In the genomic region with DNA sequence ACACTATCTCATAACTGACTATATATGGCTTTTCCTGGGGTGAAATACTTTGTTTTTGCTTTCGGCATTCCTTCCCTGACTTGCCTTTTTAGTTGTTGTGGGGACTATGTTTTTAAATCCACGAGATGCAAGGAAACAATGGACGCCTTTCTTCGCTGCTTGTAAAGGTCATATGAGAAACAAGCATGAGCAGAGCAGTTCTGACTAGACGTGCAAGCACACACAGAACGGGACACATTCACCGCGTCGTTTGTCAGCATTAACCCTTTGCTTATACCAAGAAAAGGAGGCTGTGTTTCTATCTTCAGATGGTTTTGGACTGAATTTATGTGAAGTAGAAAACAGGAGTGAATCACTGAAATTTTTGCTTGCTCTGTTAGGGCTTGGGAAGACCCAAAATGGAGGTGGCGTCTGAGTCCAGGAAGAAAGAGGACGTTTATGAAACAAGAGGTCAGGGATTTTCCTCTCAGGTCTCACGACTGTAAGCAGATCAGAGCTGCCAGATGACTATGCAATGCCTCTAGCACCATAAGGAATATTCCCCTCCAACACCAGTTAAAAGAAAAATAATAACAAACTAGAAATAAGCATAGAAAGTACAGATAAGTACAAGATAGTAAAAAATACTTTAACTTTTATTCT, we compare ENCODE assay signal across 23 cellular contexts.
DNase-seq lines count a peak whose midpoint lies in the region; ATAC-seq and TF ChIP-seq lines count a peak whose summit lies in the region.
"Had no signal": no experiment of that assay in that cellular context is flagged by ENCODE, and none has a peak within 500 bp of the region (broad histone marks: within the 10 kb centered on the region; RNA-seq: fewer than 3 reads in every experiment).

No MANE protein-coding gene starts in this region.

- H3K9me3 ChIP-seq in mammary epithelial cell (replicated peaks; ENCODE audit: insufficient read depth, low read length) (no peaks in the 10 kb centered on the region), breast epithelium (no peaks in the 10 kb centered on the region), osteoblast (ENCODE audit: low read depth, low read length) (no peaks in the 10 kb centered on the region)
- H3K9me3 ChIP-seq: Peyer's patch had no signal

- TF ChIP-seq CTCF in mammary epithelial cell (conservative IDR thresholded peaks at IDR 0.05 in 1 of 2, IDR thresholded peaks at IDR 0.05 in 1 of 2; ENCODE audit: extremely low read depth in 1 of 2, insufficient read depth in 1 of 2, low read depth in 1 of 2, low read length in 2 of 2) = no peak
- no peak for TF ChIP-seq CTCF in breast epithelium (IDR thresholded peaks at IDR 0.05)
- TF ChIP-seq CTCF in osteoblast (IDR thresholded peaks at IDR 0.05; ENCODE audit: extremely low read depth, low read depth, low read length) = no peak

- H3K36me3 ChIP-seq in mammary epithelial cell (ENCODE audit: insufficient read depth, low read length) (no peaks in the 10 kb centered on the region), breast epithelium (no peaks in the 10 kb centered on the region), osteoblast (ENCODE audit: insufficient read depth, low read length) (no peaks in the 10 kb centered on the region)
- H3K36me3 ChIP-seq: Peyer's patch had no signal

- dilution Hi-C loops in mammary epithelial cell (cut with HindIII; ENCODE audit: low sequenced_read_pairs) = no loop called here

- intact Hi-C loops in mammary epithelial cell (cut with micrococcal nuclease) (no loop called here), breast epithelium (cut with DNase I; ENCODE audit: low total_unique reads) (no loop called here)

- H3K79me2 ChIP-seq in mammary epithelial cell (ENCODE audit: insufficient read depth, low read length) (no peaks in the 10 kb centered on the region), osteoblast (ENCODE audit: insufficient read depth, low read length) (no peaks in the 10 kb centered on the region)

- H3K4me3 ChIP-seq in mammary epithelial cell (replicated peaks in 1 of 3; ENCODE audit: insufficient read depth in 1 of 3, low read depth in 2 of 3, low read length in 3 of 3) = no peak overlapping the region
- H3K4me3 ChIP-seq in breast epithelium = no peak overlapping the region
- peak overlapping the region; percentile 20 for H3K4me3 ChIP-seq in osteoblast (ENCODE audit: insufficient read depth, low read length)
- H3K4me3 ChIP-seq: Peyer's patch had no signal

- H3K4me2 ChIP-seq in mammary epithelial cell (ENCODE audit: insufficient read depth, low read depth, low read length) (peak overlapping the region; percentile 21), osteoblast (ENCODE audit: insufficient read depth, low read length) (peak overlapping the region; percentile 25)

- H3K9ac ChIP-seq in mammary epithelial cell (ENCODE audit: insufficient read depth, low read length) = no peak overlapping the region

- 32% methylated on average over 11 of the region's 12 CpGs for WGBS in mammary epithelial cell (ENCODE audit: low coverage, missing lambda C conversion rate)

- in situ Hi-C loops in mammary epithelial cell (cut with MboI; ENCODE audit: low sequenced_read_pairs in 2 of 2) = no loop called here

- no peak for TF ChIP-seq POLR2A in breast epithelium (IDR thresholded peaks at IDR 0.05)

- H3K4me1 ChIP-seq in mammary epithelial cell (ENCODE audit: insufficient read depth, low read length) (no peaks in the 10 kb centered on the region), breast epithelium (no peaks in the 10 kb centered on the region), osteoblast (ENCODE audit: insufficient read depth, low read length) (peaks cover 16% of the 10 kb centered on the region)
- H3K4me1 ChIP-seq: Peyer's patch had no signal

- H4K20me1 ChIP-seq in mammary epithelial cell (ENCODE audit: insufficient read depth, low read length) (no peaks in the 10 kb centered on the region), osteoblast (ENCODE audit: insufficient read depth, low read length) (no peaks in the 10 kb centered on the region)

- peak; percentile 51 for DNase-seq in mammary epithelial cell
- DNase-seq in breast epithelium (ENCODE audit: low spot score in 2 of 2) = no peak
- DNase-seq in foreskin melanocyte = peak; percentile 98
- DNase-seq in osteoblast (ENCODE audit: insufficient read length, low spot score, missing footprints) = no peak
- no peak for DNase-seq in NCI-H748 (lab: John Stamatoyannopoulos, UW; ENCODE audit: unreplicated experiment)
- DNase-seq: activated CD4-positive, alpha-beta T cell treated with anti-CD3 and anti-CD28 coated beads, Interleukin-2, amount 50 U/mL, for 4 hours; activated effector memory CD4-positive, alpha-beta T cell treated with Interleukin-2 at 50 U/mL for 16 hours; activated naive CD8-positive, alpha-beta T cell treated with anti-CD3 and anti-CD28 coated beads, Interleukin-2, amount 10 ng/mL, durations not matched to agents 7 days and 5 days; CD4-positive, alpha-beta memory T cell; effector memory CD4-positive, alpha-beta T cell; natural killer cell; NCI-H1048; NCI-H187 treated with DMSO at 0.1 percent for 48 hours; NCI-H345; Peyer's patch; stimulated activated CD4-positive, alpha-beta T cell treated with anti-CD3 and anti-CD28 coated beads, Interleukin-1b, Interleukin-23, amount 100 ng/mL, for 48 hours had no signal

- H3K27me3 ChIP-seq in mammary epithelial cell (ENCODE audit: insufficient read depth, low read length) (no peaks in the 10 kb centered on the region), breast epithelium (no peaks in the 10 kb centered on the region), osteoblast (ENCODE audit: insufficient read depth, low read length) (no peaks in the 10 kb centered on the region)
- H3K27me3 ChIP-seq: Peyer's patch had no signal

- H2AFZ ChIP-seq in mammary epithelial cell (ENCODE audit: low read depth, low read length) (peak overlapping the region; percentile 71), osteoblast (ENCODE audit: low read length) (peak overlapping the region; percentile 58)

- CTCF ChIA-PET in mammary epithelial cell (lab: Charles Lee; ENCODE audit: low non-redundant PET) = no interaction called here

- BruUV-seq in mammary epithelial cell (replicated peaks; lab: Mats Ljungman, UMichigan) = no TSS peak

- H3K27ac ChIP-seq in mammary epithelial cell (ENCODE audit: insufficient read depth, low read depth, low read length) = no peak overlapping the region
- H3K27ac ChIP-seq in breast epithelium = no peak overlapping the region
- H3K27ac ChIP-seq in osteoblast (ENCODE audit: low read depth, low read length) = no peak overlapping the region
- H3K27ac ChIP-seq: 22Rv1, Peyer's patch, VCaP had no signal

- ATAC-seq in SK-N-SH treated with all-trans-retinoic acid at 6 μM for 48 hours = no peak
- no peak for ATAC-seq in HG03439 (IDR thresholded peaks at IDR 0.05; ENCODE audit: unreplicated experiment)
- no peak for ATAC-seq in HG03108 (IDR thresholded peaks at IDR 0.05; ENCODE audit: unreplicated experiment)
- ATAC-seq: left lobe of liver; natural killer cell; stimulated activated effector memory CD8-positive, alpha-beta T cell treated with anti-CD3 and anti-CD28 coated beads, Interleukin-12 subunit alpha, Interleukin-12 subunit beta, amount 100 ng/mL, for 72 hours had no signal

TF ChIP-seq in SK-N-SH treated with all-trans-retinoic acid at 6 μM for 48 hours, 23 proteins besides CTCF, POLR2A, EP300 and RAD21 (continues in another document):
- TF ChIP-seq RARB (CRISPR knock-in tag; IDR thresholded peaks at IDR 0.05) = no peak
- no peak for TF ChIP-seq POU6F1 (CRISPR knock-in tag; IDR thresholded peaks at IDR 0.05; ENCODE audit: borderline replicate concordance, low read depth)
- TF ChIP-seq PPARA (CRISPR knock-in tag; IDR thresholded peaks at IDR 0.05; ENCODE audit: borderline replicate concordance) = no peak
- no peak for TF ChIP-seq GLIS3 (CRISPR knock-in tag; IDR thresholded peaks at IDR 0.05)
- TF ChIP-seq ARNTL (CRISPR knock-in tag; IDR thresholded peaks at IDR 0.05; ENCODE audit: borderline replicate concordance, low read depth) = no peak
- no peak for TF ChIP-seq CSDC2 (CRISPR knock-in tag; IDR thresholded peaks at IDR 0.05)
- TF ChIP-seq SNAI2 (CRISPR knock-in tag; IDR thresholded peaks at IDR 0.05) = no peak
- TF ChIP-seq TSHZ2 (CRISPR knock-in tag; IDR thresholded peaks at IDR 0.05) = no peak
- no peak for TF ChIP-seq ZFP3 (CRISPR knock-in tag; IDR thresholded peaks at IDR 0.05)
- TF ChIP-seq TOX (CRISPR knock-in tag; IDR thresholded peaks at IDR 0.05; ENCODE audit: borderline replicate concordance) = no peak

Comparison
In these comparisons a context has a peak if more than half of its experiments do, and no peak if none do; other contexts are left out.
1. DNase-seq: peak in mammary epithelial cell (single experiment) and foreskin melanocyte (single experiment); none in breast epithelium (0 of 2), osteoblast (single experiment) and NCI-H748 (single experiment).